8 cellular contexts compared by ENCODE assay signal in the genomic region with DNA sequence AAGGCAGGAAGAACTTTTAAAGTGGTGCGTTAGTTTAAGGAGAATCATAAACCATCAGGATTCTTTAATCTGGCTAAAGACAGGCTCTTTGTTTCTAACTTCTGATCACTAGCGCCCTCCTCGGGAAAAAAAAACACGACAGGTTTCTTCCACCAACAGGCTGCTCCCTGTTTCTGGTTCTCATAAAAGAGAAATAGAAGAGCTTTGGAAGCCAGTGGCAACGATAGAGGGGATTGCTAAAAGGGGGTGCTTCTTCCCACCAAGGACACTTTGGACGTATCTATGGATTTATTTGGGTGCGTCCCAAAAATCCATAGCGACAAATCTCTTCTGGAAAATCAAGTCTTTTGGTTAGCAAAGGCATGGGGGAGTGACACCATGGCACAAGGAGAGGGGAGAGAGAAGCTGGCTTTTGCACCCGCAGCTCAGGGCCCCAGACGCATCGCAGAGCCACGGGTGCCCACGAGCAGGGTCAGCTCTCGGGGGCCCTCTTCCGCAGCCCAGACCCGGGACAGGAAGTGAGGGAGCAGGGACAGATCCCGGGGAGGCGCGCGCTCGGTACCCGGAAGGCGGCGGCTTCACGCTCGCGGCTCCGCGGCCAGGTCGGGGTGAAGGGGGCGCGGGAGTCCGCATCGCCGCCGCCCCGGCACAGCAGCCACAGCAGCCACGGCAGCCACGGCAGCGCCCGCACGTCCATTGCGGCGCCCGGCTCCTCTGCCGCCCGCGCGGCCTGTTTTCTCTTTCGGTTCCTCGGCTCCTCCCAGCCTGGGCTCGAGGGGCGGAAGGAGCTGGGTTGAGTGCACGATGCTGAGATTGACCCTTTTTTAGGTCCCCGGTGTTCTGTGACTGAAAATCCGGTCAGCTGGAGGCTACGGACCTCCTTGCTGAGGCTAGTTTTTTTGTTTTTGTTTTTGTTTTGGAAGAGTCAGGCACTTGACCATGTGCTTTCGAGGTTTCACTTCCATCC.
A peak's percentile ranks its signal among the peaks of the same experiment; 100 is the strongest.
DNase-seq lines count a peak whose midpoint lies in the region; ATAC-seq and TF ChIP-seq lines count a peak whose summit lies in the region.

Gene CTSO (minus strand): TSS at position 716 of the 967 bp plus-strand sequence. CDS start 19 bp downstream, at position 697.

- H3K4me1 ChIP-seq in NT2/D1 (ENCODE audit: insufficient read depth, insufficient read length) (no peaks in the 10 kb centered on the region), mucosa of rectum (ENCODE audit: control insufficient read depth in 2 of 2, insufficient read depth in 2 of 2, low read length in 2 of 2) (peaks cover 5 to 8% of the 10 kb centered on the region in 2 donors)

- H3K4me3 ChIP-seq in HL-60 (replicated peaks; ENCODE audit: insufficient read depth, low read length), result peak within 1 kb of the TSS; percentile 55
- peak within 1 kb of the TSS; percentile 64 for H3K4me3 ChIP-seq in NT2/D1 (ENCODE audit: insufficient read length, low read depth)
- peak within 1 kb of the TSS; percentile 91 to 96 for H3K4me3 ChIP-seq in mucosa of rectum (ENCODE audit: low read length in 2 of 2)

- no peak for TF ChIP-seq CTCF in HL-60 (IDR thresholded peaks at IDR 0.05; ENCODE audit: insufficient read depth, low read length)

- H3K27ac ChIP-seq in HL-60 (replicated peaks) (peak within 1 kb of the TSS; percentile 51), epithelial cell of prostate (peak within 1 kb of the TSS; percentile 88), mucosa of rectum (ENCODE audit: low read depth in 2 of 2, low read length in 2 of 2) (peak within 1 kb of the TSS; percentile 96 to 97)

- H3K9me3 ChIP-seq in NT2/D1 (ENCODE audit: insufficient read depth, low read length), result no peaks in the 10 kb centered on the region
- no peaks in the 10 kb centered on the region for H3K9me3 ChIP-seq in mucosa of rectum (ENCODE audit: control insufficient read depth in 2 of 2, low read length in 2 of 2)

- H3K27me3 ChIP-seq in HL-60 (ENCODE audit: insufficient read depth, poor library complexity, severe bottlenecking), result no peaks in the 10 kb centered on the region
- no peaks in the 10 kb centered on the region for H3K27me3 ChIP-seq in NT2/D1 (ENCODE audit: insufficient read depth, insufficient read length)
- H3K27me3 ChIP-seq in mucosa of rectum (ENCODE audit: control insufficient read depth in 2 of 2, insufficient read depth in 2 of 2, low read length in 2 of 2), result no peaks in the 10 kb centered on the region

- DNase-seq in CMK (ENCODE audit: low read depth) (peak; percentile 31), HL-60 (ENCODE audit: low read depth in 1 of 2, low spot score in 1 of 2) (peak; percentile 18 to 56), NT2/D1 (ENCODE audit: low read depth, low spot score) (peak; percentile 46), activated T-cell treated with anti-CD3 and anti-CD28 coated beads for 4 hours (peak; percentile 57), epithelial cell of prostate (ENCODE audit: low read depth, low spot score) (no peak)
- DNase-seq in stimulated activated CD8-positive, alpha-beta memory T cell treated with anti-CD3 and anti-CD28 coated beads, Interleukin-4, amount 100 ng/mL, for 48 hours, result peak; percentile 75

- H3K36me3 ChIP-seq in NT2/D1 (ENCODE audit: insufficient read depth, insufficient read length, low read length), result no peaks in the 10 kb centered on the region
- H3K36me3 ChIP-seq in mucosa of rectum (ENCODE audit: control insufficient read depth in 2 of 2, insufficient read depth in 2 of 2, low read length in 2 of 2), result no peaks in the 10 kb centered on the region

- H3K9ac ChIP-seq in NT2/D1 (ENCODE audit: insufficient read length, low read depth) (peak within 1 kb of the TSS; percentile 83), mucosa of rectum (ENCODE audit: low read depth in 1 of 2, low read length in 2 of 2) (peak within 1 kb of the TSS; percentile 94 to 96)

- ATAC-seq in GM19452 (IDR thresholded peaks at IDR 0.05; ENCODE audit: unreplicated experiment), result peak; percentile 96
